In the genomic region with DNA sequence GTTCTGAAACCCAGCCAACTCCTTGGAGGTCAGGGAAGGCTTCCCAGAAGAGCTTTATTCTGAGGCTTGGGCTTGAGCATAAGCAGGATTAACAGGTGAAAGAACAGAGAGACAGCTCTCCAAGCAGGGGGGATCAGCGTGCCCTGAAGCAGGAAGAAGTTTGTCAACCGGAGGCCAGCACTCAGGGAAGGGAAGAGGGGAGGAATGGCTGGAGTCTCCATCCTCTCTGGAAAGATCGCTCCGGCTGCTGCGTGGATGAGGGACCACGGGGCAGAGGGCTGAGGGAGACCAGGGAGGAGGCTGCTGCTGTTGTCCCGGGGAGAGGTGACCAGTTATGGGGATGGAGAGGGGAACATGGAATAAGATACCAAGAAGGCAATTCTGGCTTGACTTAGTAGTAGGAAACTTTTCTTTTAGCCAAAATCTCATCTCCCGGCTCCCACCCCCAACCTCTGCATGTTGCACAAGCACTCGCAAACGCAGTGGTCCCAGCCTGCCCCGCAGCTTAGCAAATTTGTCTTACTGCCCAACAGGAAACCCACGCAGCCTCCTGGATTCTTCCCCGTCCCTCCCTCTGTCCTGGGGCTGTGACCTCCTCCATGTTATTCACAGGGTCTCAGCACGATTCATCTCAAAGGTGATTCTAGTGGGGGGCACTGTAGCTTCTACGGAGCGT, we compare ENCODE assay signal across 8 cellular contexts. TPM values are rescaled to one million over a fixed set of nuclear protein-coding genes. Genes with fewer than 3 reads are reported as not detected.
DNase-seq lines count a peak whose midpoint lies in the region; ATAC-seq lines count a peak whose summit lies in the region.

No MANE protein-coding gene starts in this region.

- ATAC-seq in activated CD8-positive, alpha-beta T cell treated with anti-CD3 and anti-CD28 coated beads, Interleukin-2, amount 10 ng/mL, durations not matched to agents 7 days and 5 days, result no peak
- no peak for ATAC-seq in stimulated activated naive CD8-positive, alpha-beta T cell treated with anti-CD3 and anti-CD28 coated beads, Interleukin-15, amount 100 ng/mL, for 72 hours
- ATAC-seq in HG03135 (IDR thresholded peaks at IDR 0.05; ENCODE audit: unreplicated experiment) (no peak), GM21360 (IDR thresholded peaks at IDR 0.05; ENCODE audit: unreplicated experiment) (no peak)

- H3K9me3 ChIP-seq in iPS-20b (ENCODE audit: insufficient read depth, low read depth, low read length), result peaks cover 5% of the 10 kb centered on the region; the same call in 1 of the 2 replicates

- CTCF ChIA-PET in activated CD8-positive, alpha-beta T cell treated with anti-CD3 and anti-CD28 coated beads, Interleukin-2, amount 10 ng/mL, durations not matched to agents 7 days and 5 days (lab: Charles Lee), result interaction anchor here (1.2 to 2.0 kb wide), 4 partner anchors 20 to 241 kb away, joined by 3 to 6 read pairs (median 4); no protein-coding TSS in a partner anchor

- POLR2A ChIA-PET in activated CD8-positive, alpha-beta T cell treated with anti-CD3 and anti-CD28 coated beads, Interleukin-2, amount 10 ng/mL, durations not matched to agents 7 days and 5 days (lab: Charles Lee), result interaction anchor here (0.5 to 3.2 kb wide), 9 partner anchors 8 to 1133 kb away, joined by 3 to 27 read pairs (median 3); no protein-coding TSS in a partner anchor

- peak overlapping the region; percentile 82 for H3K4me3 Mint-ChIP-seq in activated CD8-positive, alpha-beta T cell treated with anti-CD3 and anti-CD28 coated beads, Interleukin-2, amount 10 ng/mL, durations not matched to agents 7 days and 5 days
- peak overlapping the region; percentile 91 to 93 for H3K4me3 Mint-ChIP-seq in stimulated activated naive CD8-positive, alpha-beta T cell treated with anti-CD3 and anti-CD28 coated beads, Interleukin-15, amount 100 ng/mL, for 72 hours

- H3K36me3 ChIP-seq in iPS-20b (ENCODE audit: insufficient read depth, low read depth, low read length), result no peaks in the 10 kb centered on the region; the same call in 1 of the 2 replicates

- peak overlapping the region; percentile 23; the same call in 1 of the 2 replicates for H3K9ac ChIP-seq in iPS-20b (ENCODE audit: low read depth, low read length)

- peak overlapping the region; percentile 88 for H3K27ac Mint-ChIP-seq in activated CD8-positive, alpha-beta T cell treated with anti-CD3 and anti-CD28 coated beads, Interleukin-2, amount 10 ng/mL, durations not matched to agents 7 days and 5 days
- peak overlapping the region; percentile 95 to 99 for H3K27ac Mint-ChIP-seq in stimulated activated naive CD8-positive, alpha-beta T cell treated with anti-CD3 and anti-CD28 coated beads, Interleukin-15, amount 100 ng/mL, for 72 hours

- peaks cover 14% of the 10 kb centered on the region; the same call in 1 of the 2 replicates for H3K27me3 ChIP-seq in iPS-20b (ENCODE audit: insufficient read depth, low read length)

- peak; percentile 20 for DNase-seq in NCI-H146 (lab: John Stamatoyannopoulos, UW)
- no peak for DNase-seq in NCI-H146 treated with DMSO at 0.1 percent for 48 hours (lab: John Stamatoyannopoulos, UW; ENCODE audit: unreplicated experiment)
- no peak for DNase-seq in activated CD8-positive, alpha-beta T cell treated with anti-CD3 and anti-CD28 coated beads, Interleukin-2, amount 10 ng/mL, durations not matched to agents 7 days and 5 days
- DNase-seq in stimulated activated naive CD8-positive, alpha-beta T cell treated with anti-CD3 and anti-CD28 coated beads, Interleukin-15, amount 100 ng/mL, for 72 hours, result peak in 1 of 2 donors; percentile 5
- DNase-seq in kidney glomerular epithelial cell (lab: John Stamatoyannopoulos, UW), result no peak

- H3K27me3 Mint-ChIP-seq in activated CD8-positive, alpha-beta T cell treated with anti-CD3 and anti-CD28 coated beads, Interleukin-2, amount 10 ng/mL, durations not matched to agents 7 days and 5 days (ENCODE audit: low read depth), result peaks cover 10% of the 10 kb centered on the region
- H3K27me3 Mint-ChIP-seq in stimulated activated naive CD8-positive, alpha-beta T cell treated with anti-CD3 and anti-CD28 coated beads, Interleukin-15, amount 100 ng/mL, for 72 hours, result no peaks in the 10 kb centered on the region

- no peak overlapping the region for H3K27ac ChIP-seq in iPS-20b (ENCODE audit: low read length)

- H3K9me3 Mint-ChIP-seq in activated CD8-positive, alpha-beta T cell treated with anti-CD3 and anti-CD28 coated beads, Interleukin-2, amount 10 ng/mL, durations not matched to agents 7 days and 5 days (ENCODE audit: insufficient read depth), result no peaks in the 10 kb centered on the region
- peaks cover 5 to 6% of the 10 kb centered on the region in 2 donors for H3K9me3 Mint-ChIP-seq in stimulated activated naive CD8-positive, alpha-beta T cell treated with anti-CD3 and anti-CD28 coated beads, Interleukin-15, amount 100 ng/mL, for 72 hours

- peaks cover 10% of the 10 kb centered on the region for H3K4me1 ChIP-seq in iPS-20b (ENCODE audit: insufficient read depth, low read length)

- H3K36me3 Mint-ChIP-seq in activated CD8-positive, alpha-beta T cell treated with anti-CD3 and anti-CD28 coated beads, Interleukin-2, amount 10 ng/mL, durations not matched to agents 7 days and 5 days (ENCODE audit: low read depth), result peaks cover 24% of the 10 kb centered on the region

- H3K4me3 ChIP-seq in iPS-20b (ENCODE audit: low read length), result peak overlapping the region; percentile 67

- H3K4me1 Mint-ChIP-seq in activated CD8-positive, alpha-beta T cell treated with anti-CD3 and anti-CD28 coated beads, Interleukin-2, amount 10 ng/mL, durations not matched to agents 7 days and 5 days (ENCODE audit: low read depth), result peaks cover 54% of the 10 kb centered on the region
- peaks cover 45% of the 10 kb centered on the region for H3K4me1 Mint-ChIP-seq in stimulated activated naive CD8-positive, alpha-beta T cell treated with anti-CD3 and anti-CD28 coated beads, Interleukin-15, amount 100 ng/mL, for 72 hours

RNA-seq across cellular contexts. Expression of a gene that starts 1.2 kb away (rescaled TPM):
- 10 to 100 TPM; 27.5 to 29.8 TPM for total RNA-seq in activated CD8-positive, alpha-beta T cell treated with anti-CD3 and anti-CD28 coated beads, Interleukin-2, amount 10 ng/mL, durations not matched to agents 7 days and 5 days

RNA-seq across cellular contexts. Expression of a gene that starts 21.4 kb away (rescaled TPM):
- not detected for total RNA-seq in activated CD8-positive, alpha-beta T cell treated with anti-CD3 and anti-CD28 coated beads, Interleukin-2, amount 10 ng/mL, durations not matched to agents 7 days and 5 days
